ENCODE assay signal across 23 cellular contexts in the genomic region with DNA sequence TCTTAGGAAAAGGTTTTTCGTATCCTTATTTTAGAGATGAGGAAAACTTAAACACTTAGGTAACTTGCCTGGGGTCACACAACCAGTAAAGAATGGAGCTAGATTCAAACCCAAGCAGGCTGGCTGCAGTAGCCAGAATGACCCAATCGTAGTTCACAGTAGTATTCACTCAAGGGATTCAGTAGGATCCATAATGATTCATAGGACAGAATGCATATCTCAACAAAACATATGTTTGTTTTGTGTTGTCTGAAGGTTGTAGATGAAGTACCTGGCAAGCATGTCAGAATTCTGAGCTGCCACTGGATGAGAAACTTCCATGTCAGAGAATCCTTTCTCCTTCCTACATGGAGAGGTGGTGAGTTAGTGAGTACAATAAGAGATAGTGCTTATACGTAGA.
"Had no signal": no experiment of that assay in that cellular context is flagged by ENCODE, and none has a peak within 500 bp of the region (broad histone marks: within the 10 kb centered on the region; RNA-seq: fewer than 3 reads in every experiment).

No MANE protein-coding gene starts in this region.

- H3K36me3 ChIP-seq: transverse colon had no signal

- H3K4me1 Mint-ChIP-seq: activated CD4-positive, alpha-beta memory T cell treated with anti-CD3 and anti-CD28 coated beads, Interleukin-2, amount 10 ng/mL, durations not matched to agents 7 days and 5 days; activated CD4-positive, alpha-beta T cell treated with anti-CD3 and anti-CD28 coated beads, Interleukin-2, amount 10 ng/mL, durations not matched to agents 7 days and 5 days; activated T-helper 17 cell treated with anti-CD3 and anti-CD28 coated beads, Interleukin-2, amount 50 U/mL, for 72 hours; nephron had no signal

- H3K4me3 ChIP-seq: left ventricle myocardium inferior, lung, testis, transverse colon had no signal

- H3K9me3 ChIP-seq: testis had no signal

- H3K4me1 ChIP-seq: testis had no signal

- ATAC-seq: activated T-helper 17 cell treated with anti-CD3 and anti-CD28 coated beads, Interleukin-2, amount 50 U/mL, for 72 hours had no signal

- H3K9me3 Mint-ChIP-seq: activated CD4-positive, alpha-beta memory T cell treated with anti-CD3 and anti-CD28 coated beads, Interleukin-2, amount 10 ng/mL, durations not matched to agents 7 days and 5 days had no signal

- DNase-seq: activated CD4-positive, alpha-beta memory T cell treated with anti-CD3 and anti-CD28 coated beads, Interleukin-2, amount 10 ng/mL, durations not matched to agents 7 days and 5 days; activated CD4-positive, alpha-beta T cell treated with anti-CD3 and anti-CD28 coated beads for 1 hour; activated CD4-positive, alpha-beta T cell treated with anti-CD3 and anti-CD28 coated beads, Interleukin-2, amount 10 ng/mL, durations not matched to agents 7 days and 5 days; activated CD8-positive, alpha-beta memory T cell treated with anti-CD3 and anti-CD28 coated beads, Interleukin-2, amount 50 U/mL, for 48 hours; activated gamma-delta T cell treated with Interleukin-2 at 50 U/mL for 16 hours; activated naive CD4-positive, alpha-beta T cell treated with anti-CD3 and anti-CD28 coated beads, Interleukin-2, amount 50 U/mL, for 16 hours; activated T-cell treated with anti-CD3 and anti-CD28 coated beads, Interleukin-2, amount 50 U/mL, for 24 hours; amniotic stem cell; dermis blood vessel endothelial cell; effector CD4-positive, alpha-beta T cell; foreskin melanocyte; glutamatergic neuron; left ventricle myocardium inferior; retina; stimulated activated CD4-positive, alpha-beta T cell treated with anti-CD3 and anti-CD28 coated beads, Interleukin-15, amount 100 ng/mL, for 24 hours; stimulated activated CD4-positive, alpha-beta T cell treated with anti-CD3 and anti-CD28 coated beads, Interleukin-2, amount 100 ng/mL, for 24 hours; stimulated activated naive CD4-positive, alpha-beta T cell treated with Interleukin-2 at 50 U/mL for 16 hours; T-helper 2 cell; testis; transverse colon had no signal

- H3K27me3 ChIP-seq: testis, transverse colon had no signal

- H3K4me3 Mint-ChIP-seq: activated CD4-positive, alpha-beta memory T cell treated with anti-CD3 and anti-CD28 coated beads, Interleukin-2, amount 10 ng/mL, durations not matched to agents 7 days and 5 days; activated CD4-positive, alpha-beta T cell treated with anti-CD3 and anti-CD28 coated beads, Interleukin-2, amount 10 ng/mL, durations not matched to agents 7 days and 5 days; activated T-cell treated with anti-CD3 and anti-CD28 coated beads, Interleukin-2, amount 50 U/mL, for 24 hours; activated T-helper 17 cell treated with anti-CD3 and anti-CD28 coated beads, Interleukin-2, amount 50 U/mL, for 72 hours; nephron had no signal

- H3K27ac ChIP-seq: testis had no signal

- H3K27ac Mint-ChIP-seq: activated CD4-positive, alpha-beta memory T cell treated with anti-CD3 and anti-CD28 coated beads, Interleukin-2, amount 10 ng/mL, durations not matched to agents 7 days and 5 days; activated CD4-positive, alpha-beta T cell treated with anti-CD3 and anti-CD28 coated beads, Interleukin-2, amount 10 ng/mL, durations not matched to agents 7 days and 5 days; activated T-cell treated with anti-CD3 and anti-CD28 coated beads, Interleukin-2, amount 50 U/mL, for 24 hours; activated T-helper 17 cell treated with anti-CD3 and anti-CD28 coated beads, Interleukin-2, amount 50 U/mL, for 72 hours; nephron had no signal
